Comparison of ENCODE assay signal across 10 cellular contexts in the genomic region with DNA sequence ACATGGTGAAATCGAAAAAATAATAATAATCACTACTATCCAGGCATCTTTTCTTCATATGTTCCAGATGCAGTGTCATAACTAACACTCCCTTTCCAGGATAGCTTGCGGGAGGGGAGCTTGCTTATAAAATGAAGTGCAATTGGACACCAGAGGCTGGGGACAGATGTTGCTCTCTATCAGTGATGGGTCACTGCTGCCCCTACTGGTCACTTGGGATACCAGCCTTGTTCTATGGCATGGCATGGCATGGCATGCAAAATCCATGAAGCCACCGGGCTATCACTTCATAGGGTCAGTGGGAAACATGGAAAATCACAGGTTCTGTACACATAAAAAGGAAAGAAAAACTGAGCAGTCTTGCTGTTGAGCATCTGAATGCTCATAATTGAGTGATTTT.
DNase-seq lines count a peak whose midpoint lies in the region; ATAC-seq and TF ChIP-seq lines count a peak whose summit lies in the region.
"Had no signal": no experiment of that assay in that cellular context is flagged by ENCODE, and none has a peak within 500 bp of the region (broad histone marks: within the 10 kb centered on the region; RNA-seq: fewer than 3 reads in every experiment).

No MANE protein-coding gene starts in this region.

- H3K36me3 Mint-ChIP-seq in activated T-helper 17 cell treated with anti-CD3 and anti-CD28 coated beads, Interleukin-2, amount 50 U/mL, for 72 hours (ENCODE audit: low read depth) = no peaks in the 10 kb centered on the region
- H3K36me3 Mint-ChIP-seq: CD4-positive, alpha-beta memory T cell had no signal

- TF ChIP-seq CTCF in liver (IDR thresholded peaks at IDR 0.05; ENCODE audit: low read depth, low read length, missing input control) = peak; percentile 18

- no peak overlapping the region for H3K4me3 ChIP-seq in liver (ENCODE audit: low read depth in 1 of 3, low read length in 3 of 3)

- H3K27me3 ChIP-seq in liver (ENCODE audit: control insufficient read depth in 4 of 4, insufficient read depth in 4 of 4, low read length in 3 of 4) = no peaks in the 10 kb centered on the region

- no peaks in the 10 kb centered on the region for H3K4me1 Mint-ChIP-seq in activated T-helper 17 cell treated with anti-CD3 and anti-CD28 coated beads, Interleukin-2, amount 50 U/mL, for 72 hours
- H3K4me1 Mint-ChIP-seq: CD4-positive, alpha-beta memory T cell; nephron had no signal

- H3K9me3 Mint-ChIP-seq in activated T-helper 17 cell treated with anti-CD3 and anti-CD28 coated beads, Interleukin-2, amount 50 U/mL, for 72 hours = peaks cover 5% of the 10 kb centered on the region
- H3K9me3 Mint-ChIP-seq: CD4-positive, alpha-beta memory T cell had no signal

- peak; percentile 63 for ATAC-seq in GM19468 (IDR thresholded peaks at IDR 0.05; ENCODE audit: extremely low read depth, unreplicated experiment)
- ATAC-seq in activated T-helper 17 cell treated with anti-CD3 and anti-CD28 coated beads, Interleukin-2, amount 50 U/mL, for 72 hours (replicated peaks) = no peak

- H3K36me3 ChIP-seq in liver (ENCODE audit: control insufficient read depth in 4 of 4, insufficient read depth in 3 of 4, low read depth in 1 of 4, low read length in 3 of 4) = no peaks in the 10 kb centered on the region

- no peak overlapping the region for H3K9ac ChIP-seq in liver (ENCODE audit: low read depth in 1 of 2, low read length in 2 of 2)

- peak in 1 of 2 donors; percentile 59 for TF ChIP-seq RAD21 in liver (IDR thresholded peaks at IDR 0.05)

- H3K27ac ChIP-seq in liver (ENCODE audit: low read depth in 1 of 2, low read length in 2 of 2) = no peak overlapping the region

- WGBS in liver = 84% methylated on average over 3 of the region's 3 CpGs

- no peaks in the 10 kb centered on the region for H3K4me1 ChIP-seq in liver (ENCODE audit: control insufficient read depth in 4 of 4, insufficient read depth in 4 of 4, low read length in 3 of 4)

- no peaks in the 10 kb centered on the region for H3K27me3 Mint-ChIP-seq in activated T-helper 17 cell treated with anti-CD3 and anti-CD28 coated beads, Interleukin-2, amount 50 U/mL, for 72 hours
- H3K27me3 Mint-ChIP-seq: CD4-positive, alpha-beta memory T cell had no signal

- no peak overlapping the region for H3K27ac Mint-ChIP-seq in activated T-helper 17 cell treated with anti-CD3 and anti-CD28 coated beads, Interleukin-2, amount 50 U/mL, for 72 hours
- H3K27ac Mint-ChIP-seq: CD4-positive, alpha-beta memory T cell; nephron had no signal

- H3K9me3 ChIP-seq in liver (ENCODE audit: control insufficient read depth in 4 of 4, low read length in 3 of 4) = no peaks in the 10 kb centered on the region

- no peak overlapping the region for H3K4me3 Mint-ChIP-seq in activated T-helper 17 cell treated with anti-CD3 and anti-CD28 coated beads, Interleukin-2, amount 50 U/mL, for 72 hours
- H3K4me3 Mint-ChIP-seq: CD4-positive, alpha-beta memory T cell; nephron had no signal

- DNase-seq in NCI-H1694 (lab: John Stamatoyannopoulos, UW) = peak; percentile 7
- DNase-seq in NCI-H1694 treated with DMSO at 0.1 percent for 48 hours (lab: John Stamatoyannopoulos, UW) = no peak
- DNase-seq in NCI-H1105 (lab: John Stamatoyannopoulos, UW) = peak; percentile 10
- peak; percentile 18 for DNase-seq in activated naive CD4-positive, alpha-beta T cell treated with anti-CD3 and anti-CD28 coated beads, Interleukin-2, amount 50 U/mL, for 16 hours
- DNase-seq in NCI-H446 treated with DMSO at 0.1 percent for 48 hours (lab: John Stamatoyannopoulos, UW) = no peak

TF ChIP-seq in liver, 16 proteins besides CTCF, POLR2A, EP300 and RAD21:
- TF ChIP-seq EGR1 (IDR thresholded peaks at IDR 0.05; ENCODE audit: low read depth in 2 of 2) (no peak), TAF1 (conservative IDR thresholded peaks at IDR 0.05) (no peak), JUND (IDR thresholded peaks at IDR 0.05) (no peak), GABPA (IDR thresholded peaks at IDR 0.05 in 1 of 2, conservative IDR thresholded peaks at IDR 0.05 in 1 of 2) (no peak)
- TF ChIP-seq, protein P1, sequence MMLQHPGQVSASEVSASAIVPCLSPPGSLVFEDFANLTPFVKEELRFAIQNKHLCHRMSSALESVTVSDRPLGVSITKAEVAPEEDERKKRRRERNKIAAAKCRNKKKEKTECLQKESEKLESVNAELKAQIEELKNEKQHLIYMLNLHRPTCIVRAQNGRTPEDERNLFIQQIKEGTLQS (IDR thresholded peaks at IDR 0.05) = no peak

Comparison
In these comparisons a context has a peak if more than half of its experiments do, and no peak if none do; other contexts are left out.
1. DNase-seq: peak in NCI-H1694 (single experiment), NCI-H1105 (single experiment) and activated naive CD4-positive, alpha-beta T cell treated with anti-CD3 and anti-CD28 coated beads, Interleukin-2, amount 50 U/mL, for 16 hours (single experiment); none in NCI-H1694 treated with DMSO at 0.1 percent for 48 hours (single experiment) and NCI-H446 treated with DMSO at 0.1 percent for 48 hours (single experiment).